Comparison of ENCODE assay signal across 1 cellular context in genomic region chr11:59173964-59174663, GRCh38.
TF ChIP-seq lines count a peak whose summit lies in the region.

No MANE protein-coding gene starts in this region.

TF ChIP-seq in HepG2, 621 proteins besides CTCF, POLR2A, EP300 and RAD21 (continued from another document and continues in another):
- TF ChIP-seq ZNF407 (CRISPR knock-in tag; IDR thresholded peaks at IDR 0.05; ENCODE audit: not compliant biosample characterization) (no peak), ZNF781 (CRISPR knock-in tag; IDR thresholded peaks at IDR 0.05; ENCODE audit: borderline replicate concordance, not compliant biosample characterization) (no peak), ZIK1 (CRISPR knock-in tag; IDR thresholded peaks at IDR 0.05; ENCODE audit: borderline replicate concordance, low read depth) (no peak), CCDC6 (CRISPR knock-in tag; IDR thresholded peaks at IDR 0.05) (peak; percentile 37; the same call in 1 of the 2 replicates), ZNF101 (CRISPR knock-in tag; IDR thresholded peaks at IDR 0.05; ENCODE audit: borderline replicate concordance, low read depth) (no peak), SP140L (CRISPR knock-in tag; IDR thresholded peaks at IDR 0.05; ENCODE audit: borderline replicate concordance) (no peak), ZC3H4 (CRISPR knock-in tag; IDR thresholded peaks at IDR 0.05; ENCODE audit: borderline replicate concordance) (no peak), HNRNPLL (IDR thresholded peaks at IDR 0.05; ENCODE audit: low read depth, low read length, poor library complexity, severe bottlenecking) (no peak), ZNF224 (CRISPR knock-in tag; IDR thresholded peaks at IDR 0.05) (no peak), HOMEZ (CRISPR knock-in tag; IDR thresholded peaks at IDR 0.05; ENCODE audit: low read depth) (no peak), MLLT10 (CRISPR knock-in tag; IDR thresholded peaks at IDR 0.05) (no peak), U2AF2 (IDR thresholded peaks at IDR 0.05; ENCODE audit: low read depth, low read length) (no peak), RFXANK (CRISPR knock-in tag; IDR thresholded peaks at IDR 0.05) (no peak), SKI (IDR thresholded peaks at IDR 0.05; ENCODE audit: partially characterized antibody) (no peak), ELF3 (CRISPR knock-in tag; IDR thresholded peaks at IDR 0.05) (0 out of 2 replicates have a peak, but pooled peaks have one; percentile 20), ZNF691 (CRISPR knock-in tag; IDR thresholded peaks at IDR 0.05; ENCODE audit: borderline replicate concordance, low read depth) (no peak), ZNF414 (CRISPR knock-in tag; IDR thresholded peaks at IDR 0.05) (no peak), RFX1 (IDR thresholded peaks at IDR 0.05) (no peak), MAX (IDR thresholded peaks at IDR 0.05) (peak; percentile 34; the same call in 1 of the 2 replicates), KLF9 (CRISPR knock-in tag; IDR thresholded peaks at IDR 0.05; ENCODE audit: low read depth) (no peak), ZNF34 (CRISPR knock-in tag; IDR thresholded peaks at IDR 0.05; ENCODE audit: borderline replicate concordance) (no peak), MAFG (CRISPR knock-in tag; IDR thresholded peaks at IDR 0.05) (no peak), ZNF567 (CRISPR knock-in tag; IDR thresholded peaks at IDR 0.05; ENCODE audit: borderline replicate concordance) (no peak), ZNF776 (CRISPR knock-in tag; IDR thresholded peaks at IDR 0.05) (no peak), CREM (IDR thresholded peaks at IDR 0.05) (peak; percentile 26; the same call in 1 of the 2 replicates), CREM (CRISPR knock-in tag; IDR thresholded peaks at IDR 0.05) (no peak), ZNF343 (CRISPR knock-in tag; IDR thresholded peaks at IDR 0.05) (no peak), ZNF362 (CRISPR knock-in tag; IDR thresholded peaks at IDR 0.05; ENCODE audit: borderline replicate concordance) (peak; percentile 49; the same call in 1 of the 2 replicates), PRMT3 (CRISPR knock-in tag; IDR thresholded peaks at IDR 0.05; ENCODE audit: borderline replicate concordance, low read depth) (no peak), NR2F1 (CRISPR knock-in tag; IDR thresholded peaks at IDR 0.05) (peak in 1 of 2 experiments; percentile 38; a peak in 1 of 4 replicates), ZNF891 (CRISPR knock-in tag; IDR thresholded peaks at IDR 0.05) (no peak), NONO (IDR thresholded peaks at IDR 0.05) (no peak), NONO (CRISPR knock-in tag; conservative IDR thresholded peaks at IDR 0.05) (peak; percentile 60; the same call in 1 of the 2 replicates), SP2 (CRISPR knock-in tag; IDR thresholded peaks at IDR 0.05) (no peak), ADNP (CRISPR knock-in tag; IDR thresholded peaks at IDR 0.05) (no peak), ZNF816 (CRISPR knock-in tag; IDR thresholded peaks at IDR 0.05; ENCODE audit: borderline replicate concordance) (no peak), MAFK (conservative IDR thresholded peaks at IDR 0.05 in 1 of 2, IDR thresholded peaks at IDR 0.05 in 1 of 2; ENCODE audit: low read length in 2 of 2) (no peak), ZNF367 (CRISPR knock-in tag; IDR thresholded peaks at IDR 0.05; ENCODE audit: borderline replicate concordance) (no peak), ATRX (CRISPR knock-in tag; IDR thresholded peaks at IDR 0.05; ENCODE audit: borderline replicate concordance) (no peak), ZMYM4 (CRISPR knock-in tag; IDR thresholded peaks at IDR 0.05) (peak; percentile 67)
- TF ChIP-seq, protein P1, sequence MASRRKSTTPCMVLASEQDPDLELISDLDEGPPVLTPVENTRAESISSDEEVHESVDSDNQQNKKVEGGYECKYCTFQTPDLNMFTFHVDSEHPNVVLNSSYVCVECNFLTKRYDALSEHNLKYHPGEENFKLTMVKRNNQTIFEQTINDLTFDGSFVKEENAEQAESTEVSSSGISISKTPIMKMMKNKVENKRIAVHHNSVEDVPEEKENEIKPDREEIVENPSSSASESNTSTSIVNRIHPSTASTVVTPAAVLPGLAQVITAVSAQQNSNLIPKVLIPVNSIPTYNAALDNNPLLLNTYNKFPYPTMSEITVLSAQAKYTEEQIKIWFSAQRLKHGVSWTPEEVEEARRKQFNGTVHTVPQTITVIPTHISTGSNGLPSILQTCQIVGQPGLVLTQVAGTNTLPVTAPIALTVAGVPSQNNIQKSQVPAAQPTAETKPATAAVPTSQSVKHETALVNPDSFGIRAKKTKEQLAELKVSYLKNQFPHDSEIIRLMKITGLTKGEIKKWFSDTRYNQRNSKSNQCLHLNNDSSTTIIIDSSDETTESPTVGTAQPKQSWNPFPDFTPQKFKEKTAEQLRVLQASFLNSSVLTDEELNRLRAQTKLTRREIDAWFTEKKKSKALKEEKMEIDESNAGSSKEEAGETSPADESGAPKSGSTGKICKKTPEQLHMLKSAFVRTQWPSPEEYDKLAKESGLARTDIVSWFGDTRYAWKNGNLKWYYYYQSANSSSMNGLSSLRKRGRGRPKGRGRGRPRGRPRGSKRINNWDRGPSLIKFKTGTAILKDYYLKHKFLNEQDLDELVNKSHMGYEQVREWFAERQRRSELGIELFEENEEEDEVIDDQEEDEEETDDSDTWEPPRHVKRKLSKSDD (CRISPR knock-in tag; IDR thresholded peaks at IDR 0.05; ENCODE audit: low read depth): no peak
- TF ChIP-seq, protein P2, sequence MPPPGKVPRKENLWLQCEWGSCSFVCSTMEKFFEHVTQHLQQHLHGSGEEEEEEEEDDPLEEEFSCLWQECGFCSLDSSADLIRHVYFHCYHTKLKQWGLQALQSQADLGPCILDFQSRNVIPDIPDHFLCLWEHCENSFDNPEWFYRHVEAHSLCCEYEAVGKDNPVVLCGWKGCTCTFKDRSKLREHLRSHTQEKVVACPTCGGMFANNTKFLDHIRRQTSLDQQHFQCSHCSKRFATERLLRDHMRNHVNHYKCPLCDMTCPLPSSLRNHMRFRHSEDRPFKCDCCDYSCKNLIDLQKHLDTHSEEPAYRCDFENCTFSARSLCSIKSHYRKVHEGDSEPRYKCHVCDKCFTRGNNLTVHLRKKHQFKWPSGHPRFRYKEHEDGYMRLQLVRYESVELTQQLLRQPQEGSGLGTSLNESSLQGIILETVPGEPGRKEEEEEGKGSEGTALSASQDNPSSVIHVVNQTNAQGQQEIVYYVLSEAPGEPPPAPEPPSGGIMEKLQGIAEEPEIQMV (CRISPR knock-in tag; IDR thresholded peaks at IDR 0.05; ENCODE audit: low read depth): no peak
- TF ChIP-seq, protein P3, sequence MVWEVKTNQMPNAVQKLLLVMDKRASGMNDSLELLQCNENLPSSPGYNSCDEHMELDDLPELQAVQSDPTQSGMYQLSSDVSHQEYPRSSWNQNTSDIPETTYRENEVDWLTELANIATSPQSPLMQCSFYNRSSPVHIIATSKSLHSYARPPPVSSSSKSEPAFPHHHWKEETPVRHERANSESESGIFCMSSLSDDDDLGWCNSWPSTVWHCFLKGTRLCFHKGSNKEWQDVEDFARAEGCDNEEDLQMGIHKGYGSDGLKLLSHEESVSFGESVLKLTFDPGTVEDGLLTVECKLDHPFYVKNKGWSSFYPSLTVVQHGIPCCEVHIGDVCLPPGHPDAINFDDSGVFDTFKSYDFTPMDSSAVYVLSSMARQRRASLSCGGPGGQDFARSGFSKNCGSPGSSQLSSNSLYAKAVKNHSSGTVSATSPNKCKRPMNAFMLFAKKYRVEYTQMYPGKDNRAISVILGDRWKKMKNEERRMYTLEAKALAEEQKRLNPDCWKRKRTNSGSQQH (CRISPR knock-in tag; IDR thresholded peaks at IDR 0.05; ENCODE audit: low read depth): no peak
- TF ChIP-seq, protein P4, sequence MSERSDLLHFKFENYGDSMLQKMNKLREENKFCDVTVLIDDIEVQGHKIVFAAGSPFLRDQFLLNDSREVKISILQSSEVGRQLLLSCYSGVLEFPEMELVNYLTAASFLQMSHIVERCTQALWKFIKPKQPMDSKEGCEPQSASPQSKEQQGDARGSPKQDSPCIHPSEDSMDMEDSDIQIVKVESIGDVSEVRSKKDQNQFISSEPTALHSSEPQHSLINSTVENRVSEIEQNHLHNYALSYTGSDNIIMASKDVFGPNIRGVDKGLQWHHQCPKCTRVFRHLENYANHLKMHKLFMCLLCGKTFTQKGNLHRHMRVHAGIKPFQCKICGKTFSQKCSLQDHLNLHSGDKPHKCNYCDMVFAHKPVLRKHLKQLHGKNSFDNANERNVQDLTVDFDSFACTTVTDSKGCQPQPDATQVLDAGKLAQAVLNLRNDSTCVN (CRISPR knock-in tag; IDR thresholded peaks at IDR 0.05; ENCODE audit: borderline replicate concordance): 0 out of 2 replicates have a peak, but pooled peaks have one; percentile 12
